In the genomic region with DNA sequence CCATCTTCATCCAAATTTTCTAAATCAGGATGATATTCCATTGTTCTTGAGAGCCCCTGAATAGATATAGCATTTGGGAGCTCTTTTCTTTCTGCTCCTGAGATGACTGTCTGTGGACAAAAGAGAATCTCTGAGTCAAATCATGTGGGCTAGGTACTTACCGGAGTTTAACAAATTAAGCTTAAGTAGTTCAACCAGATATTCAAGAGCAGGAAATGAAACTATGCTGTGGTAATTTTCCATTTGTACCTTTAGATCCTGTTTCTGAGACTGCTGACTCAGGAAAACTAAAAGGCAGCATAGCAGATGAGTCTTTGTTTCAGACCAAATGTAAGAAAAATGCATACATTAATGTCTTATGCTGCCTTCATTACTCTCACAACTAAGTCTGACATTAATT, we compare ENCODE assay signal across 1 cellular context.
A peak's percentile ranks its signal among the peaks of the same experiment; 100 is the strongest.
TF ChIP-seq lines count a peak whose summit lies in the region.

Gene CLEC7A (minus strand): TSS at position 158 of the 400 bp plus-strand sequence. CDS start 117 bp downstream, at position 41.

TF ChIP-seq in GM12878, 131 proteins besides CTCF, POLR2A, EP300 and RAD21 (continues in another document):
- TF ChIP-seq SUPT20H (IDR thresholded peaks at IDR 0.05; ENCODE audit: borderline replicate concordance, control insufficient read depth, low read depth, low read length) (no peak), CUX1 (IDR thresholded peaks at IDR 0.05; ENCODE audit: insufficient replicate concordance, low read depth, low read length) (no peak), YY1 (IDR thresholded peaks at IDR 0.05; ENCODE audit: low read depth, low read length) (no peak), IKZF1 (conservative IDR thresholded peaks at IDR 0.05) (peak; percentile 92), ZNF207 (IDR thresholded peaks at IDR 0.05; ENCODE audit: borderline replicate concordance) (no peak), HDGF (IDR thresholded peaks at IDR 0.05) (no peak), SREBF1 (IDR thresholded peaks at IDR 0.05; ENCODE audit: low read length) (no peak), MEF2B (IDR thresholded peaks at IDR 0.05; ENCODE audit: partially characterized antibody, poor library complexity, severe bottlenecking) (peak; percentile 54), RCOR1 (conservative IDR thresholded peaks at IDR 0.05; ENCODE audit: low read depth, low read length) (no peak), STAT3 (IDR thresholded peaks at IDR 0.05; ENCODE audit: low read depth, low read length) (0 out of 2 replicates have a peak, but pooled peaks have one; percentile 36), IRF4 (IDR thresholded peaks at IDR 0.05; ENCODE audit: low read depth, low read length) (peak; percentile 95), POU2F2 (IDR thresholded peaks at IDR 0.05; ENCODE audit: borderline replicate concordance, low read depth, low read length) (peak; percentile 81; the same call in 2 of the 3 replicates), BACH1 (IDR thresholded peaks at IDR 0.05; ENCODE audit: borderline replicate concordance) (0 out of 2 replicates have a peak, but pooled peaks have one; percentile 43), RB1 (IDR thresholded peaks at IDR 0.05; ENCODE audit: borderline replicate concordance) (no peak), PAX8 (IDR thresholded peaks at IDR 0.05) (no peak), SUZ12 (IDR thresholded peaks at IDR 0.05; ENCODE audit: unreplicated experiment) (no peak), USF2 (IDR thresholded peaks at IDR 0.05; ENCODE audit: borderline replicate concordance, low read depth, low read length) (no peak), KDM1A (IDR thresholded peaks at IDR 0.05; ENCODE audit: borderline replicate concordance) (no peak), IRF3 (IDR thresholded peaks at IDR 0.05) (no peak), TCF7 (IDR thresholded peaks at IDR 0.05; ENCODE audit: borderline replicate concordance) (peak; percentile 22; the same call in 1 of the 2 replicates), TBL1XR1 (IDR thresholded peaks at IDR 0.05; ENCODE audit: low read depth, low read length) (0 out of 2 replicates have a peak, but pooled peaks have one; percentile 34), NR2C1 (IDR thresholded peaks at IDR 0.05) (no peak), PRDM15 (CRISPR knock-in tag; IDR thresholded peaks at IDR 0.05) (no peak), BCLAF1 (IDR thresholded peaks at IDR 0.05) (no peak), POLR2AphosphoS2 (IDR thresholded peaks at IDR 0.05; ENCODE audit: low read depth, low read length) (no peak), DPF2 (IDR thresholded peaks at IDR 0.05) (peak; percentile 92), MEF2A (IDR thresholded peaks at IDR 0.05; ENCODE audit: insufficient read depth, low read depth, low read length) (peak; percentile 89), CBFB (IDR thresholded peaks at IDR 0.05; ENCODE audit: low read depth) (no peak; the same call in 1 of the 2 replicates), HCFC1 (IDR thresholded peaks at IDR 0.05; ENCODE audit: low read length) (no peak), TCF12 (IDR thresholded peaks at IDR 0.05; ENCODE audit: low read depth, low read length) (no peak), CEBPB (IDR thresholded peaks at IDR 0.05; ENCODE audit: borderline replicate concordance in 1 of 2, low read depth in 2 of 2, low read length in 2 of 2) (no peak), BCL11A (IDR thresholded peaks at IDR 0.05; ENCODE audit: low read depth, low read length) (peak; percentile 90), ETV6 (conservative IDR thresholded peaks at IDR 0.05 in 1 of 2, IDR thresholded peaks at IDR 0.05 in 1 of 2; ENCODE audit: borderline replicate concordance in 1 of 2, low read depth in 1 of 2) (peak in 1 of 2 experiments; percentile 82; a peak in 2 of 4 replicates), NFIC (IDR thresholded peaks at IDR 0.05; ENCODE audit: low read depth, low read length) (peak; percentile 95), FOS (IDR thresholded peaks at IDR 0.05; ENCODE audit: borderline replicate concordance, extremely low read depth, insufficient read length) (no peak), FOXM1 (IDR thresholded peaks at IDR 0.05; ENCODE audit: low read depth, low read length) (peak; percentile 79), RFX5 (IDR thresholded peaks at IDR 0.05; ENCODE audit: low read depth, low read length) (no peak), EZH2 (IDR thresholded peaks at IDR 0.05; ENCODE audit: borderline replicate concordance, control insufficient read depth, low read depth, low read length) (no peak), SMAD5 (IDR thresholded peaks at IDR 0.05; ENCODE audit: low read depth) (no peak), SMC3 (IDR thresholded peaks at IDR 0.05; ENCODE audit: borderline replicate concordance, low read length) (no peak), MYC (IDR thresholded peaks at IDR 0.05; ENCODE audit: insufficient read depth, insufficient read length, insufficient replicate concordance, low read length, severe bottlenecking) (no peak), ZNF217 (IDR thresholded peaks at IDR 0.05) (peak; percentile 97), SMAD1 (IDR thresholded peaks at IDR 0.05; ENCODE audit: low read depth, partially characterized antibody) (no peak), POLR2AphosphoS5 (IDR thresholded peaks at IDR 0.05; ENCODE audit: low read length) (no peak), MXI1 (IDR thresholded peaks at IDR 0.05; ENCODE audit: low read depth, low read length) (no peak), GABPA (IDR thresholded peaks at IDR 0.05; ENCODE audit: low read depth) (peak; percentile 58; the same call in 1 of the 2 replicates)
- TF ChIP-seq, protein P1, sequence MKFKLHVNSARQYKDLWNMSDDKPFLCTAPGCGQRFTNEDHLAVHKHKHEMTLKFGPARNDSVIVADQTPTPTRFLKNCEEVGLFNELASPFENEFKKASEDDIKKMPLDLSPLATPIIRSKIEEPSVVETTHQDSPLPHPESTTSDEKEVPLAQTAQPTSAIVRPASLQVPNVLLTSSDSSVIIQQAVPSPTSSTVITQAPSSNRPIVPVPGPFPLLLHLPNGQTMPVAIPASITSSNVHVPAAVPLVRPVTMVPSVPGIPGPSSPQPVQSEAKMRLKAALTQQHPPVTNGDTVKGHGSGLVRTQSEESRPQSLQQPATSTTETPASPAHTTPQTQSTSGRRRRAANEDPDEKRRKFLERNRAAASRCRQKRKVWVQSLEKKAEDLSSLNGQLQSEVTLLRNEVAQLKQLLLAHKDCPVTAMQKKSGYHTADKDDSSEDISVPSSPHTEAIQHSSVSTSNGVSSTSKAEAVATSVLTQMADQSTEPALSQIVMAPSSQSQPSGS (IDR thresholded peaks at IDR 0.05; ENCODE audit: low read length) = peak; percentile 83
- TF ChIP-seq, protein P2, sequence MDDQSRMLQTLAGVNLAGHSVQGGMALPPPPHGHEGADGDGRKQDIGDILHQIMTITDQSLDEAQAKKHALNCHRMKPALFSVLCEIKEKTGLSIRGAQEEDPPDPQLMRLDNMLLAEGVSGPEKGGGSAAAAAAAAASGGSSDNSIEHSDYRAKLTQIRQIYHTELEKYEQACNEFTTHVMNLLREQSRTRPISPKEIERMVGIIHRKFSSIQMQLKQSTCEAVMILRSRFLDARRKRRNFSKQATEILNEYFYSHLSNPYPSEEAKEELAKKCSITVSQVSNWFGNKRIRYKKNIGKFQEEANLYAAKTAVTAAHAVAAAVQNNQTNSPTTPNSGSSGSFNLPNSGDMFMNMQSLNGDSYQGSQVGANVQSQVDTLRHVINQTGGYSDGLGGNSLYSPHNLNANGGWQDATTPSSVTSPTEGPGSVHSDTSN (IDR thresholded peaks at IDR 0.05; ENCODE audit: insufficient replicate concordance, low read depth, low read length) = no peak
